20 cellular contexts compared by ENCODE assay signal in the genomic region with DNA sequence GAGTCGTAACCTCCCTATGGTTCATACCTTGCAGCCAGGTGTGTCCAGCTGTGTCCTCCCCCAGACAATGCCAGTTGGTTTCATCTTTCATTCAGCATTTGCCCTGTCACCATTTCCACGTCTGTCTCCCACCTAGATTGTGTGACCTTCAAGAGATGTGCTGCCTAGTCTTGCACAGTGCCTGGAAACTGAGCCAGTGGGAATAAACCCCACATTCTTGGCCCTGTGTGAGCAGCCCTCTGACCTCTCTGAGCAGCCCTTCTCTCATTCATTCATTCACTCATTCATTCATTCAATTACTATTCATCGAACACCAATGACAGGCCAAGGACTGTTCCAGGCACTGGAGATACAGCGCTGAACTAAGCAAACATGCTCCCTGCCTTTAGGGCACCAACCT.
DNase-seq lines count a peak whose midpoint lies in the region; TF ChIP-seq lines count a peak whose summit lies in the region.
"Had no signal": no experiment of that assay in that cellular context is flagged by ENCODE, and none has a peak within 500 bp of the region (broad histone marks: within the 10 kb centered on the region; RNA-seq: fewer than 3 reads in every experiment).

No MANE protein-coding gene starts in this region.

- no peaks in the 10 kb centered on the region for H3K27me3 ChIP-seq in H9 (ENCODE audit: insufficient read depth, low read length)
- H3K27me3 ChIP-seq: BE2C had no signal

- no peak overlapping the region for H2BK20ac ChIP-seq in H9 (ENCODE audit: low read depth, low read length, poor library complexity, severe bottlenecking)

- no peak overlapping the region for H3T11ph ChIP-seq in H9 (ENCODE audit: low read length)

- no peak overlapping the region for H3K9ac ChIP-seq in H9 (ENCODE audit: extremely low read depth, insufficient read length, low read length)
- H3K9ac ChIP-seq: GM23248 had no signal

- TF ChIP-seq CTCF in H9 (conservative IDR thresholded peaks at IDR 0.05) (no peak), coronary artery (IDR thresholded peaks at IDR 0.05) (no peak), type B pancreatic cell (conservative IDR thresholded peaks at IDR 0.05) (no peak)

- no peak overlapping the region for H3K4ac ChIP-seq in H9 (ENCODE audit: low read depth, low read length)

- no peak overlapping the region for H4K5ac ChIP-seq in H9 (ENCODE audit: insufficient read length, low read depth, low read length)

- no peak overlapping the region for H3K14ac ChIP-seq in H9 (ENCODE audit: insufficient read depth, low read length)

- no peak overlapping the region for H3K27ac ChIP-seq in H9 (ENCODE audit: insufficient read length, low read depth, low read length)
- H3K27ac ChIP-seq in coronary artery = no peak overlapping the region
- H3K27ac ChIP-seq: GM23248 had no signal

- H3K4me3 Mint-ChIP-seq in H9 (no peak overlapping the region), type B pancreatic cell (no peak overlapping the region)
- H3K4me3 Mint-ChIP-seq: CD4-positive, CD25-positive, alpha-beta regulatory T cell; CD8-positive, alpha-beta memory T cell; HFFc6; IgD-negative memory B cell had no signal

- H3K9me3 ChIP-seq in H9 (ENCODE audit: control insufficient read depth, low read depth, low read length) = no peaks in the 10 kb centered on the region
- H3K9me3 ChIP-seq: BE2C had no signal

- no peaks in the 10 kb centered on the region; the same call in 1 of the 2 replicates for H3K4me1 ChIP-seq in H9 (ENCODE audit: insufficient read depth, low read length)
- H3K4me1 ChIP-seq: BE2C had no signal

- no peaks in the 10 kb centered on the region for H4K20me1 ChIP-seq in H9 (ENCODE audit: control insufficient read depth, insufficient read depth, insufficient read length)

- H2BK5ac ChIP-seq in H9 (ENCODE audit: insufficient read length, low read length) = no peak overlapping the region

- no peak overlapping the region for H2BK120ac ChIP-seq in H9 (ENCODE audit: low read depth, low read length, poor library complexity, severe bottlenecking)

- no peak overlapping the region for H2BK12ac ChIP-seq in H9 (ENCODE audit: insufficient read length, low read depth, low read length)

- no peak overlapping the region for H3K18ac ChIP-seq in H9 (ENCODE audit: insufficient read length, low read depth, low read length)

- H3K9me3 Mint-ChIP-seq in H9 (peaks cover 26 to 32% of the 10 kb centered on the region in 2 experiments), type B pancreatic cell (no peaks in the 10 kb centered on the region)

- peaks cover 13% of the 10 kb centered on the region for H3K27me3 Mint-ChIP-seq in H9 (ENCODE audit: low read depth)
- peaks cover 24% of the 10 kb centered on the region for H3K27me3 Mint-ChIP-seq in type B pancreatic cell

- no peaks in the 10 kb centered on the region for H3K23me2 ChIP-seq in H9 (ENCODE audit: insufficient read length, low read depth, low read length, poor library complexity, severe bottlenecking)

- no peaks in the 10 kb centered on the region for H3K79me1 ChIP-seq in H9 (ENCODE audit: insufficient read depth, low read depth, low read length, poor library complexity, severe bottlenecking)

- H3K23ac ChIP-seq in H9 (ENCODE audit: insufficient read length, low read depth, low read length) = no peak overlapping the region

- peak; percentile 4 for DNase-seq in H9
- peak; percentile 24 for DNase-seq in coronary artery (ENCODE audit: low spot score)
- peak; percentile 22 for DNase-seq in mesenteric fat pad (ENCODE audit: low spot score)
- DNase-seq in type B pancreatic cell (ENCODE audit: extremely low spot score, unreplicated experiment) = peak; percentile 29
- DNase-seq in GDM1 (lab: John Stamatoyannopoulos, UW) = no peak
- DNase-seq in cerebellar cortex (ENCODE audit: low spot score) = no peak
- DNase-seq in epidermal melanocyte (ENCODE audit: insufficient read length, low spot score) = no peak
- no peak for DNase-seq in amygdala (lab: John Stamatoyannopoulos, UW)
- DNase-seq: BE2C; C1 segment of cervical spinal cord; CD4-positive, CD25-positive, alpha-beta regulatory T cell; CD8-positive, alpha-beta memory T cell; COR-L47; DMS 273 treated with DMSO at 0.1 percent for 48 hours; DMS53; DND-41; EL; GM23248; HFFc6 had no signal

- H3K4me1 Mint-ChIP-seq in H9 (peaks cover 23 to 36% of the 10 kb centered on the region in 2 experiments), type B pancreatic cell (ENCODE audit: unreplicated experiment) (no peaks in the 10 kb centered on the region)
- H3K4me1 Mint-ChIP-seq: CD4-positive, CD25-positive, alpha-beta regulatory T cell; CD8-positive, alpha-beta memory T cell; IgD-negative memory B cell had no signal

- H3K56ac ChIP-seq in H9 (ENCODE audit: insufficient read length, low read depth, low read length) = no peak overlapping the region

- H2BK15ac ChIP-seq in H9 (ENCODE audit: low read depth, low read length) = no peak overlapping the region

- H3K4me3 ChIP-seq in coronary artery = no peak overlapping the region
- H3K4me3 ChIP-seq: GM23248 had no signal

- no peaks in the 10 kb centered on the region for H3K79me2 ChIP-seq in H9 (ENCODE audit: insufficient read depth, low read length)

- H2AK5ac ChIP-seq in H9 (ENCODE audit: insufficient read length, low read length) = no peak overlapping the region

- WGBS in H9 (ENCODE audit: extremely low coverage, insufficient read length, low lambda C conversion rate) = no CpG with 5 or more reads among the region's 4 CpGs

- no peak overlapping the region for H4K8ac ChIP-seq in H9 (replicated peaks; ENCODE audit: insufficient read length, low read depth, low read length)

- H3K4me2 ChIP-seq in H9 (ENCODE audit: insufficient read depth, insufficient read length, low read length) = no peak overlapping the region

- H3K27ac Mint-ChIP-seq in H9 = no peak overlapping the region
- no peak overlapping the region for H3K27ac Mint-ChIP-seq in type B pancreatic cell
- H3K27ac Mint-ChIP-seq: CD4-positive, CD25-positive, alpha-beta regulatory T cell; CD8-positive, alpha-beta memory T cell; HFFc6; IgD-negative memory B cell had no signal

- H3K36me3 Mint-ChIP-seq in H9 (ENCODE audit: insufficient read depth in 1 of 3, low read depth in 3 of 3) = peaks cover 7 to 19% (median 10%) of the 10 kb centered on the region in 3 experiments; a peak in 6 of 7 replicates
- H3K36me3 Mint-ChIP-seq in type B pancreatic cell = no peaks in the 10 kb centered on the region
- H3K36me3 Mint-ChIP-seq: CD4-positive, CD25-positive, alpha-beta regulatory T cell; CD8-positive, alpha-beta memory T cell; IgD-negative memory B cell had no signal

- H4K91ac ChIP-seq in H9 (ENCODE audit: insufficient read length, low read depth, low read length) = no peak overlapping the region

- H2AFZ ChIP-seq in H9 (ENCODE audit: low read length) = no peak overlapping the region
- H2AFZ ChIP-seq: GM23248 had no signal

Comparison
In these comparisons a context has a peak if more than half of its experiments do, and no peak if none do; other contexts are left out.
1. DNase-seq: peak in H9 (single experiment), coronary artery (single experiment), mesenteric fat pad (single experiment) and type B pancreatic cell (single experiment); none in GDM1 (single experiment), cerebellar cortex (single experiment), epidermal melanocyte (single experiment) and amygdala (0 of 56).